1 cellular context compared by ENCODE assay signal in genomic region chr3:14296352-14296751, GRCh38.
A peak's percentile ranks its signal among the peaks of the same experiment; 100 is the strongest.
TF ChIP-seq lines count a peak whose summit lies in the region.

No MANE protein-coding gene starts in this region.

TF ChIP-seq in HepG2, 621 proteins besides CTCF, POLR2A, EP300 and RAD21:
- TF ChIP-seq ZBTB49 (CRISPR knock-in tag; IDR thresholded peaks at IDR 0.05; ENCODE audit: borderline replicate concordance) (no peak), ZNF768 (CRISPR knock-in tag; IDR thresholded peaks at IDR 0.05) (no peak), HNF4G (IDR thresholded peaks at IDR 0.05; ENCODE audit: borderline replicate concordance, low read depth, low read length) (0 out of 2 replicates have a peak, but pooled peaks have one; percentile 23), HNF4G (CRISPR knock-in tag; IDR thresholded peaks at IDR 0.05; ENCODE audit: borderline replicate concordance, low read depth) (no peak), SMC3 (IDR thresholded peaks at IDR 0.05; ENCODE audit: low read length) (peak; percentile 29), HNF4A (CRISPR knock-in tag; IDR thresholded peaks at IDR 0.05) (peak; percentile 63), MIXL1 (CRISPR knock-in tag; IDR thresholded peaks at IDR 0.05) (no peak)
TF ChIP-seq in HepG2: peak in this region for 3.
